14 cellular contexts compared by ENCODE assay signal in the genomic region with DNA sequence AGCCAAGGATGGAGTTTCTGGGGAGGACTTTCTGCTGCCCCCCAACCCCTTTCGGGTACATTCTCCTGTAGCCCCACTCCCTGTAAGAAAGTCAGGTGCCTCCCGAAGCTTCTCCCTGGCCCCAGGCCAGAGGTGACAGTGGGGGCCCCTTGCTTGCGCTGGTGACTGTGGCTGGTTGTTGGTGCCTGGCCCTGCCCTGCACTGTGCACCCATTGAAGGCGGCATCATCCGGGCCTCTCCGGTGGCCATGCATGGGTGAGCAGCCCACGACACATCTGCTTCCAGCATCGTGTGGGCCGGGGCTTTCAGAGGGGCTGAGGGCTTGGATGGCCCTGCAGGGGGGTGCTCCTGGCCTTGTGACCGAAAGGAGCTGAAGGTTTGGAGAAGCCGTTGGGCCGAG.
A peak's percentile ranks its signal among the peaks of the same experiment; 100 is the strongest.
DNase-seq lines count a peak whose midpoint lies in the region; ATAC-seq and TF ChIP-seq lines count a peak whose summit lies in the region.
"Had no signal": no experiment of that assay in that cellular context is flagged by ENCODE, and none has a peak within 500 bp of the region (broad histone marks: within the 10 kb centered on the region; RNA-seq: fewer than 3 reads in every experiment).

No MANE protein-coding gene starts in this region.

- no peak overlapping the region for H3K4me3 Mint-ChIP-seq in activated CD4-positive, alpha-beta T cell treated with anti-CD3 and anti-CD28 coated beads, Interleukin-2, amount 10 ng/mL, durations not matched to agents 24 days and 14 days
- no peak overlapping the region for H3K4me3 Mint-ChIP-seq in stimulated activated memory B cell treated with anti-CD40 and anti-IgM and Interleukin-4, amounts not matched to agents 10 μg/mL and 1 μg/mL and 100 μg/mL, for 72 hours

- intact Hi-C loops in activated CD4-positive, alpha-beta T cell treated with anti-CD3 and anti-CD28 coated beads, Interleukin-2, amount 10 ng/mL, durations not matched to agents 24 days and 14 days (cut with micrococcal nuclease), result no loop called here
- intact Hi-C loops in esophagus muscularis mucosa (cut with DNase I), result no loop called here

- no peaks in the 10 kb centered on the region for H3K9me2 ChIP-seq in SU-DHL-6 (replicated peaks; ENCODE audit: insufficient read depth, low read length)

- WGBS in esophagus muscularis mucosa, result 78% methylated on average over 12 of the region's 12 CpGs

- H3K27me3 ChIP-seq in SU-DHL-6 (ENCODE audit: low read length) (no peaks in the 10 kb centered on the region), esophagus muscularis mucosa (no peaks in the 10 kb centered on the region)
- H3K27me3 ChIP-seq: gastrocnemius medialis, left lung had no signal

- ATAC-seq in stimulated activated memory B cell treated with anti-CD40 and anti-IgM and Interleukin-4, amounts not matched to agents 10 μg/mL and 1 μg/mL and 100 μg/mL, for 72 hours, result no peak
- no peak for ATAC-seq in GM19455 (IDR thresholded peaks at IDR 0.05; ENCODE audit: unreplicated experiment)
- ATAC-seq: A549, gastrocnemius medialis had no signal

- no peaks in the 10 kb centered on the region for H3K9me3 Mint-ChIP-seq in activated CD4-positive, alpha-beta T cell treated with anti-CD3 and anti-CD28 coated beads, Interleukin-2, amount 10 ng/mL, durations not matched to agents 24 days and 14 days
- H3K9me3 Mint-ChIP-seq in stimulated activated memory B cell treated with anti-CD40 and anti-IgM and Interleukin-4, amounts not matched to agents 10 μg/mL and 1 μg/mL and 100 μg/mL, for 72 hours, result no peaks in the 10 kb centered on the region

- H3K36me3 ChIP-seq in SU-DHL-6 (ENCODE audit: low read length), result no peaks in the 10 kb centered on the region
- H3K36me3 ChIP-seq in esophagus muscularis mucosa, result no peaks in the 10 kb centered on the region
- H3K36me3 ChIP-seq: gastrocnemius medialis had no signal

- H3K27ac ChIP-seq in SU-DHL-6 (ENCODE audit: low read depth, low read length) (peak overlapping the region; percentile 100), esophagus muscularis mucosa (replicated peaks in 1 of 4) (peak overlapping the region; percentile 60 to 99 (median 66))

- peak overlapping the region; percentile 72 for H3K4me2 ChIP-seq in SU-DHL-6 (ENCODE audit: low read depth, low read length, poor library complexity, severe bottlenecking)
- H3K4me2 ChIP-seq: A549 had no signal

- H3K4me3 ChIP-seq in SU-DHL-6 (ENCODE audit: insufficient read depth, low read length, poor library complexity, severe bottlenecking), result peak overlapping the region; percentile 27
- H3K4me3 ChIP-seq in esophagus muscularis mucosa, result no peak overlapping the region
- H3K4me3 ChIP-seq: A549, gastrocnemius medialis, left lung had no signal

- TF ChIP-seq POLR2A in esophagus muscularis mucosa (IDR thresholded peaks at IDR 0.05; ENCODE audit: low read depth), result no peak

- TF ChIP-seq CTCF in SU-DHL-6 (IDR thresholded peaks at IDR 0.05; ENCODE audit: insufficient read depth, low read length, poor library complexity, severe bottlenecking) (no peak), esophagus muscularis mucosa (IDR thresholded peaks at IDR 0.05) (no peak)

- peaks cover 91 to 99% (median 96%) of the 10 kb centered on the region in 4 donors for H3K4me1 ChIP-seq in esophagus muscularis mucosa

- peak overlapping the region; percentile 91 for H3K9ac ChIP-seq in SU-DHL-6 (ENCODE audit: low read length)

- peak overlapping the region; percentile 58 for H3K27ac Mint-ChIP-seq in activated CD4-positive, alpha-beta T cell treated with anti-CD3 and anti-CD28 coated beads, Interleukin-2, amount 10 ng/mL, durations not matched to agents 24 days and 14 days
- peak overlapping the region; percentile 97 for H3K27ac Mint-ChIP-seq in stimulated activated memory B cell treated with anti-CD40 and anti-IgM and Interleukin-4, amounts not matched to agents 10 μg/mL and 1 μg/mL and 100 μg/mL, for 72 hours

- DNase-seq in activated CD4-positive, alpha-beta T cell treated with anti-CD3 and anti-CD28 coated beads, Interleukin-2, amount 10 ng/mL, durations not matched to agents 24 days and 14 days, result no peak
- DNase-seq in activated CD4-positive, alpha-beta T cell treated with anti-CD3 and anti-CD28 coated beads for 4 hours, result no peak
- DNase-seq in esophagus muscularis mucosa (ENCODE audit: extremely low spot score) (no peak), HUDEP-2 (lab: John Stamatoyannopoulos, UW; ENCODE audit: unreplicated experiment in 76 of 76) (no peak), RPMI8226 (no peak)
- DNase-seq: activated CD4-positive, CD25-positive, alpha-beta regulatory T cell; activated naive CD4-positive, alpha-beta T cell treated with anti-CD3 and anti-CD28 coated beads, Interleukin-2, amount 50 U/mL, for 16 hours; gastrocnemius medialis; left lung; stimulated activated CD4-positive, alpha-beta T cell treated with anti-CD3 and anti-CD28 coated beads, Interleukin-4, amount 100 ng/mL, for 24 hours had no signal

- no peaks in the 10 kb centered on the region for H3K9me3 ChIP-seq in SU-DHL-6 (ENCODE audit: insufficient read depth, low read length)
- H3K9me3 ChIP-seq in esophagus muscularis mucosa, result no peaks in the 10 kb centered on the region
- H3K9me3 ChIP-seq: A549, gastrocnemius medialis, left lung had no signal

- H3K79me2 ChIP-seq in SU-DHL-6 (ENCODE audit: insufficient read depth, low read length), result peaks cover 36% of the 10 kb centered on the region

- H4K20me1 ChIP-seq in SU-DHL-6 (ENCODE audit: low read depth, low read length), result no peaks in the 10 kb centered on the region

- H3K36me3 Mint-ChIP-seq in activated CD4-positive, alpha-beta T cell treated with anti-CD3 and anti-CD28 coated beads, Interleukin-2, amount 10 ng/mL, durations not matched to agents 24 days and 14 days (ENCODE audit: low read depth), result peaks cover 6% of the 10 kb centered on the region
- peaks cover 5% of the 10 kb centered on the region for H3K36me3 Mint-ChIP-seq in stimulated activated memory B cell treated with anti-CD40 and anti-IgM and Interleukin-4, amounts not matched to agents 10 μg/mL and 1 μg/mL and 100 μg/mL, for 72 hours

- peaks cover 91% of the 10 kb centered on the region for H3F3A ChIP-seq in SU-DHL-6 (ENCODE audit: insufficient read depth)

- H2AFZ ChIP-seq in SU-DHL-6 (ENCODE audit: low read depth, low read length, severe bottlenecking), result no peak overlapping the region

- H3K27me3 Mint-ChIP-seq in activated CD4-positive, alpha-beta T cell treated with anti-CD3 and anti-CD28 coated beads, Interleukin-2, amount 10 ng/mL, durations not matched to agents 24 days and 14 days, result no peaks in the 10 kb centered on the region
- no peaks in the 10 kb centered on the region for H3K27me3 Mint-ChIP-seq in stimulated activated memory B cell treated with anti-CD40 and anti-IgM and Interleukin-4, amounts not matched to agents 10 μg/mL and 1 μg/mL and 100 μg/mL, for 72 hours

- H3K4me1 Mint-ChIP-seq in activated CD4-positive, alpha-beta T cell treated with anti-CD3 and anti-CD28 coated beads, Interleukin-2, amount 10 ng/mL, durations not matched to agents 24 days and 14 days, result peaks cover 82% of the 10 kb centered on the region
- peaks cover 91% of the 10 kb centered on the region for H3K4me1 Mint-ChIP-seq in stimulated activated memory B cell treated with anti-CD40 and anti-IgM and Interleukin-4, amounts not matched to agents 10 μg/mL and 1 μg/mL and 100 μg/mL, for 72 hours

- TF ChIP-seq EP300 in esophagus muscularis mucosa (IDR thresholded peaks at IDR 0.05), result no peak
